Comparison of ENCODE assay signal across 7 cellular contexts in genomic region chr12:31102125-31102524, GRCh38. TPM values are rescaled to one million over a fixed set of nuclear protein-coding genes. Genes with fewer than 3 reads are reported as not detected.
DNase-seq lines count a peak whose midpoint lies in the region; TF ChIP-seq lines count a peak whose summit lies in the region.
"Not testable (repeated sequence)": the region's sequence is repeated elsewhere in the genome, so short reads cannot be mapped to it uniquely, and the experiment has no call there.

No MANE protein-coding gene starts in this region.

- not testable (repeated sequence) for H2AK5ac ChIP-seq in H9 (ENCODE audit: insufficient read length, low read length)

- H3K27ac ChIP-seq in H9 (ENCODE audit: insufficient read length, low read depth, low read length); right atrium auricular region: not testable (repeated sequence)

- H3K79me1 ChIP-seq in H9 (ENCODE audit: insufficient read depth, low read depth, low read length, poor library complexity, severe bottlenecking), result not testable (repeated sequence)

- H3K9ac ChIP-seq in H9 (ENCODE audit: extremely low read depth, insufficient read length, low read length), result not testable (repeated sequence)

- WGBS in H9 (ENCODE audit: extremely low coverage, insufficient read length, low lambda C conversion rate), result no CpG with 5 or more reads among the region's 8 CpGs

- H3K4me1 ChIP-seq in H9 (ENCODE audit: insufficient read depth, low read length); right atrium auricular region: not testable (repeated sequence)

- DNase-seq in COR-L47 (lab: John Stamatoyannopoulos, UW) (peak; percentile 63), H9 (peak; percentile 23), NCI-H146 (lab: John Stamatoyannopoulos, UW) (peak; percentile 28), NCI-H2196 (lab: John Stamatoyannopoulos, UW; ENCODE audit: unreplicated experiment) (peak; percentile 58), NCI-H774 (lab: John Stamatoyannopoulos, UW) (peak; percentile 78), SHP77 treated with DMSO at 0.1 percent for 48 hours (lab: John Stamatoyannopoulos, UW) (peak; percentile 39), right atrium auricular region (ENCODE audit: low spot score) (peak; percentile 23)

- H4K8ac ChIP-seq in H9 (replicated peaks; ENCODE audit: insufficient read length, low read depth, low read length), result not testable (repeated sequence)

- H3K14ac ChIP-seq in H9 (ENCODE audit: insufficient read depth, low read length), result not testable (repeated sequence)

- H3K23me2 ChIP-seq in H9 (ENCODE audit: insufficient read length, low read depth, low read length, poor library complexity, severe bottlenecking), result not testable (repeated sequence)

- H3K23ac ChIP-seq in H9 (ENCODE audit: insufficient read length, low read depth, low read length), result not testable (repeated sequence)

- H2BK12ac ChIP-seq in H9 (ENCODE audit: insufficient read length, low read depth, low read length), result not testable (repeated sequence)

- H4K5ac ChIP-seq in H9 (ENCODE audit: insufficient read length, low read depth, low read length), result not testable (repeated sequence)

- H3K56ac ChIP-seq in H9 (ENCODE audit: insufficient read length, low read depth, low read length), result not testable (repeated sequence)

- not testable (repeated sequence) for H3K27ac Mint-ChIP-seq in H9

- not testable (repeated sequence) for H3K4me3 Mint-ChIP-seq in H9

- H3K9me3 Mint-ChIP-seq in H9, result not testable (repeated sequence)

- H3K27me3 Mint-ChIP-seq in H9 (ENCODE audit: low read depth), result not testable (repeated sequence)

- not testable (repeated sequence) for H2BK15ac ChIP-seq in H9 (ENCODE audit: low read depth, low read length)

- not testable (repeated sequence) for H2BK5ac ChIP-seq in H9 (ENCODE audit: insufficient read length, low read length)

- H4K91ac ChIP-seq in H9 (ENCODE audit: insufficient read length, low read depth, low read length), result not testable (repeated sequence)

- H2AFZ ChIP-seq in H9 (ENCODE audit: low read length), result not testable (repeated sequence)

- not testable (repeated sequence) for H3K79me2 ChIP-seq in H9 (ENCODE audit: insufficient read depth, low read length)

- not testable (repeated sequence) for TF ChIP-seq CTCF in H9 (conservative IDR thresholded peaks at IDR 0.05); right atrium auricular region (IDR thresholded peaks at IDR 0.05)

- H3K4me2 ChIP-seq in H9 (ENCODE audit: insufficient read depth, insufficient read length, low read length), result not testable (repeated sequence)

- not testable (repeated sequence) for H3T11ph ChIP-seq in H9 (ENCODE audit: low read length)

- not testable (repeated sequence) for H2BK20ac ChIP-seq in H9 (ENCODE audit: low read depth, low read length, poor library complexity, severe bottlenecking)

- not testable (repeated sequence) for H3K4me3 ChIP-seq in right atrium auricular region

- H2BK120ac ChIP-seq in H9 (ENCODE audit: low read depth, low read length, poor library complexity, severe bottlenecking), result not testable (repeated sequence)

- not testable (repeated sequence) for H3K18ac ChIP-seq in H9 (ENCODE audit: insufficient read length, low read depth, low read length)

- not testable (repeated sequence) for H3K4ac ChIP-seq in H9 (ENCODE audit: low read depth, low read length)

- H3K27me3 ChIP-seq in H9 (ENCODE audit: insufficient read depth, low read length); right atrium auricular region: not testable (repeated sequence)

- not testable (repeated sequence) for H3K4me1 Mint-ChIP-seq in H9

- peaks cover 27 to 59% (median 52%) of the 10 kb centered on the region in 3 experiments for H3K36me3 Mint-ChIP-seq in H9 (ENCODE audit: insufficient read depth in 1 of 3, low read depth in 3 of 3)

- not testable (repeated sequence) for H3K9me3 ChIP-seq in H9 (ENCODE audit: control insufficient read depth, low read depth, low read length); right atrium auricular region

- H3K36me3 ChIP-seq in right atrium auricular region, result not testable (repeated sequence)

- H4K20me1 ChIP-seq in H9 (ENCODE audit: control insufficient read depth, insufficient read depth, insufficient read length), result not testable (repeated sequence)

RNA-seq across cellular contexts. Expression of gene DDX11, which starts 28.5 kb away (rescaled TPM):
- 175 and 183 TPM in 2 replicates for total RNA-seq in H9 (2021)
- 1 to 10 TPM; 1.1 to 5.3 TPM for total RNA-seq in right atrium auricular region

Comparison
In these comparisons a context has a peak if more than half of its experiments do, and no peak if none do; other contexts are left out.
1. DNase-seq: peak in every context shown above with its lines; median percentile 78 in NCI-H774; 63 in COR-L47; 58 in NCI-H2196; 39 in SHP77 treated with DMSO at 0.1 percent for 48 hours; 28 in NCI-H146; 23 in H9; 23 in right atrium auricular region.
2. RNA of gene DDX11, which starts 28.5 kb away (total RNA-seq): 175 to 183 TPM in H9; 1.1 to 5.3 TPM in right atrium auricular region; every median in the first group is over 10 times any median in the second.